In the genomic region with DNA sequence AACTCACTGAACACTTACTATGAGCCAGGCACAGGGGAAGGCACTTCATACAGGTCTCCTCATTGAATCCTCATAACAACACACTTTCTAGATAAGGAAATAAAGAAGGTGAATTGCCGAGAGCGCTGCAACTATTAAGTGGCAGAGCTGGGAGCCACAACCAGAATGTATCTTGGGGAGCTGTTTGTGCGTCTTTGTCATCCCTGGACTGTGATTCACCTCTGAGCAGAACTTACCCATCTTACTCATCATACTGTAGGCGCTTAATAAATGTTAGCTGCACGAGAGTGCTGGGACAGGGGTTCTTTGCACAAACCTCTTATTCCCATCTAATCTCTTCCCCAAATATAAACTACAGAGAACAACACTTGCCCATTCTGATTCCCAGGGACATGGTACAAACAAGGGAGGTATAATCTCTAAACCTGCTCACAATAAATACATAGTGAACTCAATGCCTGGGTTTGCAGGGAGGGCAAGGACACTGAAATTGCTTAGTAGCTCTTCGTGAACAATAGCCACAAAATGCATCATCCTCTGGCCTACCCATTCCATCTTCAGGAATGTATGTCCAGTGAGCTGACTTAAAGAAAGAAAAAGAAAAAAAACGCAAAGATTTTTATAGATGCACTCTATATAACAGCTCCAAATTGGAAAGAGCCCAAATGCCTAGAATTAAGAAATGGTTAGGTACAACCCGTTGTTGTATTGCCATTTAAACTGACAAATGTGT, we compare ENCODE assay signal across 16 cellular contexts. TPM values are rescaled to one million over a fixed set of nuclear protein-coding genes. Genes with fewer than 3 reads are reported as not detected.
DNase-seq lines count a peak whose midpoint lies in the region; ATAC-seq, FAIRE-seq and TF ChIP-seq lines count a peak whose summit lies in the region.
"Had no signal": no experiment of that assay in that cellular context is flagged by ENCODE, and none has a peak within 500 bp of the region (broad histone marks: within the 10 kb centered on the region; RNA-seq: fewer than 3 reads in every experiment).

No MANE protein-coding gene starts in this region.

- no peaks in the 10 kb centered on the region for H3K9me3 Mint-ChIP-seq in activated CD4-positive, alpha-beta memory T cell treated with anti-CD3 and anti-CD28 coated beads, Interleukin-2, amount 10 ng/mL, durations not matched to agents 7 days and 5 days

- TF ChIP-seq RAD21 in A549 (conservative IDR thresholded peaks at IDR 0.05 in 1 of 2, IDR thresholded peaks at IDR 0.05 in 1 of 2) (no peak), HepG2 (CRISPR knock-in tag; IDR thresholded peaks at IDR 0.05) (no peak)

- no peak for TF ChIP-seq EP300 in A549 (IDR thresholded peaks at IDR 0.05)
- TF ChIP-seq EP300 in HepG2 (IDR thresholded peaks at IDR 0.05; ENCODE audit: low read depth in 2 of 2, low read length in 2 of 2), result no peak
- no peak for TF ChIP-seq EP300 in HepG2 (CRISPR knock-in tag; IDR thresholded peaks at IDR 0.05; ENCODE audit: borderline replicate concordance)

- H3K4me3 ChIP-seq in A549 (no peak overlapping the region), DND-41 (ENCODE audit: low read depth in 1 of 2, low read length in 2 of 2) (no peak overlapping the region), HepG2 (replicated peaks in 1 of 3; ENCODE audit: insufficient read depth in 1 of 3, low read depth in 2 of 3, low read length in 3 of 3) (no peak overlapping the region)
- H3K4me3 ChIP-seq: Peyer's patch, upper lobe of right lung had no signal

- H3K27me3 ChIP-seq in DND-41 (ENCODE audit: insufficient read depth, low read length, poor library complexity), result no peaks in the 10 kb centered on the region
- no peaks in the 10 kb centered on the region for H3K27me3 ChIP-seq in foreskin keratinocyte
- H3K27me3 ChIP-seq in HepG2 (ENCODE audit: control insufficient read depth in 1 of 2, insufficient read depth in 2 of 2, low read length in 2 of 2), result no peaks in the 10 kb centered on the region
- H3K27me3 ChIP-seq: Peyer's patch, upper lobe of right lung had no signal

- H3K36me3 ChIP-seq in DND-41 (ENCODE audit: insufficient read depth, low read length), result peaks cover 37% of the 10 kb centered on the region
- peaks cover 8 to 12% of the 10 kb centered on the region in 2 experiments for H3K36me3 ChIP-seq in HepG2 (replicated peaks in 1 of 2; ENCODE audit: control insufficient read depth in 1 of 2, insufficient read depth in 2 of 2, low read length in 2 of 2)
- H3K36me3 ChIP-seq: WERI-Rb-1 had no signal

- H3K4me1 ChIP-seq in A549 (peaks cover 62% of the 10 kb centered on the region), DND-41 (ENCODE audit: insufficient read depth, low read length) (peaks cover 54% of the 10 kb centered on the region), foreskin keratinocyte (peaks cover 9% of the 10 kb centered on the region), HepG2 (ENCODE audit: insufficient read depth, low read length) (peaks cover 29% of the 10 kb centered on the region)

- no peak for FAIRE-seq in A549 (lab: Jason Lieb, UNC)
- FAIRE-seq in HepG2 (lab: Jason Lieb, UNC), result no peak
- FAIRE-seq: GM19239 had no signal

- H2AFZ ChIP-seq in DND-41 (ENCODE audit: low read depth, low read length), result no peak overlapping the region
- H2AFZ ChIP-seq in HepG2 (ENCODE audit: low read length), result no peak overlapping the region

- H4K20me1 ChIP-seq in DND-41 (ENCODE audit: insufficient read depth, low read length) (peaks cover 12% of the 10 kb centered on the region), HepG2 (ENCODE audit: insufficient read depth, low read length) (peaks cover 37% of the 10 kb centered on the region; the same call in 1 of the 2 replicates)

- DNase-seq in A549 (ENCODE audit: low read depth in 1 of 2, low spot score in 1 of 2), result no peak
- no peak for DNase-seq in DND-41
- DNase-seq in activated CD4-positive, alpha-beta memory T cell treated with anti-CD3 and anti-CD28 coated beads, Interleukin-2, amount 10 ng/mL, durations not matched to agents 7 days and 5 days, result peak; percentile 46
- DNase-seq in foreskin keratinocyte, result no peak
- DNase-seq in NCI-H146 (lab: John Stamatoyannopoulos, UW), result no peak
- no peak for DNase-seq in HepG2 (ENCODE audit: low spot score)
- DNase-seq in D341Med (ENCODE audit: low spot score), result no peak
- no peak for DNase-seq in DMS53 (lab: John Stamatoyannopoulos, UW)
- DNase-seq: COR-L47, Karpas-422, NCI-H226, Peyer's patch, upper lobe of right lung, WERI-Rb-1 had no signal

- no peaks in the 10 kb centered on the region for H3K9me3 ChIP-seq in A549
- H3K9me3 ChIP-seq in DND-41 (ENCODE audit: insufficient read depth, low read length, severe bottlenecking), result no peaks in the 10 kb centered on the region
- no peaks in the 10 kb centered on the region for H3K9me3 ChIP-seq in HepG2 (ENCODE audit: low read length)
- H3K9me3 ChIP-seq: Peyer's patch, upper lobe of right lung had no signal

- BruUV-seq in HepG2 (replicated peaks; lab: Mats Ljungman, UMichigan), result no TSS peak

- H3K27ac ChIP-seq in A549 (no peak overlapping the region), DND-41 (ENCODE audit: low read length) (peak overlapping the region; percentile 99; the same call in 1 of the 2 replicates), foreskin keratinocyte (no peak overlapping the region), HepG2 (ENCODE audit: extremely low read length, insufficient read depth, low read length) (no peak overlapping the region)
- H3K27ac ChIP-seq: upper lobe of right lung, WERI-Rb-1 had no signal

- intact Hi-C loops in HepG2 (cut with micrococcal nuclease; ENCODE audit: unreplicated experiment), result no loop called here

- H3K4me2 ChIP-seq in A549 (0 out of 3 replicates have a peak overlapping the region, but pooled peaks have one; percentile 15), DND-41 (ENCODE audit: insufficient read depth, low read length) (no peak overlapping the region), HepG2 (ENCODE audit: low read depth, low read length) (no peak overlapping the region)

- POLR2A ChIA-PET in A549 (lab: Yijun Ruan, JAX) (interaction anchor here (0.6 to 1.1 kb wide), 2 partner anchors 11 to 104 kb away, joined by 3 read pairs; no protein-coding TSS in a partner anchor), HepG2 (lab: Yijun Ruan, JAX) (interaction anchor here (0.9 kb wide), 1 partner anchor 43 kb away, joined by 3 read pairs; a partner anchor contains a TSS)
- POLR2A ChIA-PET in activated CD4-positive, alpha-beta memory T cell treated with anti-CD3 and anti-CD28 coated beads, Interleukin-2, amount 10 ng/mL, durations not matched to agents 7 days and 5 days (lab: Charles Lee), result interaction anchor here (0.6 to 5.3 kb wide), 12 partner anchors 8 to 489 kb away, joined by 3 to 57 read pairs (median 10); a partner anchor contains a TSS

- CTCF ChIA-PET in A549 (lab: Yijun Ruan, JAX) (interaction anchor here (0.9 to 14.7 kb wide), 5 partner anchors 78 to 172 kb away, joined by 3 to 482 read pairs (median 4); no protein-coding TSS in a partner anchor), HepG2 (lab: Yijun Ruan, JAX; ENCODE audit: low intra/inter-chr PET ratio, low total read pairs) (no interaction called here)
- CTCF ChIA-PET in activated CD4-positive, alpha-beta memory T cell treated with anti-CD3 and anti-CD28 coated beads, Interleukin-2, amount 10 ng/mL, durations not matched to agents 7 days and 5 days (lab: Charles Lee), result interaction anchor here (0.6 to 12.3 kb wide), 15 partner anchors 9 to 410 kb away, joined by 3 to 140 read pairs (median 4); a partner anchor contains a TSS

- H3K27me3 Mint-ChIP-seq in activated CD4-positive, alpha-beta memory T cell treated with anti-CD3 and anti-CD28 coated beads, Interleukin-2, amount 10 ng/mL, durations not matched to agents 7 days and 5 days, result no peaks in the 10 kb centered on the region
- H3K27me3 Mint-ChIP-seq: progenitor cell of endocrine pancreas had no signal

- H3K36me3 Mint-ChIP-seq in activated CD4-positive, alpha-beta memory T cell treated with anti-CD3 and anti-CD28 coated beads, Interleukin-2, amount 10 ng/mL, durations not matched to agents 7 days and 5 days (ENCODE audit: low read depth), result peaks cover 33% of the 10 kb centered on the region

- WGBS in A549 (ENCODE audit: missing lambda C conversion rate), result 69% methylated on average over 8 of the region's 8 CpGs
- 98% methylated on average over 8 of the region's 8 CpGs for WGBS in HepG2 (ENCODE audit: low lambda C conversion rate)

- H3K9ac ChIP-seq in DND-41 (ENCODE audit: low read depth, low read length), result no peak overlapping the region
- no peak overlapping the region for H3K9ac ChIP-seq in HepG2 (ENCODE audit: insufficient read depth, low read depth, low read length)

- ATAC-seq in A549 (no peak), DND-41 (ENCODE audit: insufficient read depth, low read depth) (no peak), foreskin keratinocyte (peak; percentile 34), HepG2 (no peak)
- ATAC-seq: upper lobe of right lung had no signal

- TF ChIP-seq CTCF in A549 (IDR thresholded peaks at IDR 0.05) (no peak), DND-41 (IDR thresholded peaks at IDR 0.05; ENCODE audit: borderline replicate concordance, extremely low read depth, low read length, poor library complexity, severe bottlenecking) (no peak), foreskin keratinocyte (conservative IDR thresholded peaks at IDR 0.05) (no peak), HepG2 (CRISPR knock-in tag; IDR thresholded peaks at IDR 0.05) (no peak)

- in situ Hi-C loops in HepG2 (cut with HindIII; ENCODE audit: extremely low pct_ligation_motif_present, low pct_unique_long_range_greater_than_20kb), result no loop called here

- H3K4me1 Mint-ChIP-seq in activated CD4-positive, alpha-beta memory T cell treated with anti-CD3 and anti-CD28 coated beads, Interleukin-2, amount 10 ng/mL, durations not matched to agents 7 days and 5 days, result peaks cover 72% of the 10 kb centered on the region

- H3K27ac Mint-ChIP-seq in activated CD4-positive, alpha-beta memory T cell treated with anti-CD3 and anti-CD28 coated beads, Interleukin-2, amount 10 ng/mL, durations not matched to agents 7 days and 5 days, result peak overlapping the region; percentile 100
- H3K27ac Mint-ChIP-seq: progenitor cell of endocrine pancreas had no signal

- TF ChIP-seq POLR2A in A549 (IDR thresholded peaks at IDR 0.05; ENCODE audit: low read length) (no peak), HepG2 (IDR thresholded peaks at IDR 0.05; ENCODE audit: insufficient read depth in 1 of 2, low read depth in 2 of 2, low read length in 2 of 2) (no peak)

- H3K4me3 Mint-ChIP-seq in activated CD4-positive, alpha-beta memory T cell treated with anti-CD3 and anti-CD28 coated beads, Interleukin-2, amount 10 ng/mL, durations not matched to agents 7 days and 5 days, result peak overlapping the region; percentile 98

- H3K79me2 ChIP-seq in DND-41 (ENCODE audit: insufficient read depth, low read length) (peaks cover 86% of the 10 kb centered on the region), HepG2 (ENCODE audit: insufficient read depth, low read length) (peaks cover 16% of the 10 kb centered on the region)

RNA-seq across cellular contexts. Expression of a gene that starts 43.0 kb away (rescaled TPM):
- 12.3 and 26.3 TPM in 2 replicates for polyA plus RNA-seq in A549 (2011; rRNA removed)
- 8.3 and 9.9 TPM in 2 replicates for polyA plus RNA-seq in A549 (2012; cell fraction: cytosol; rRNA removed)
- 37.5 and 46.4 TPM in 2 replicates for polyA plus RNA-seq in A549 (2012; cell fraction: nucleus; rRNA removed)
- polyA plus RNA-seq in A549 (2017; fragmentation: RNase III; extraction: RNeasy Plus Mini Kit Qiagen cat#74134 plus additional on column Dnase treatment), result 22.4 to 29.7 TPM (median 28.4 TPM) in 3 replicates
- 47.9 and 52.2 TPM in 2 replicates for polyA minus RNA-seq in A549 (2011; rRNA and poly(A)+ RNA removed)
- 100 to 1,000 TPM in 1 of 2 experiments, 10 to 100 TPM in 1; 92.6 to 100 TPM for total RNA-seq in activated CD4-positive, alpha-beta memory T cell treated with anti-CD3 and anti-CD28 coated beads, Interleukin-2, amount 10 ng/mL, durations not matched to agents 7 days and 5 days
- total RNA-seq in foreskin keratinocyte, result 56.2 and 67.4 TPM in 2 replicates
- polyA plus RNA-seq in foreskin keratinocyte, result 43.6 and 47.5 TPM in 2 replicates
- total RNA-seq in HepG2 (2016; rRNA removed; fragmentation: Illumina TruSeq; extraction: Trizol), result 21.2 and 24.8 TPM in 2 replicates
- total RNA-seq in HepG2 (2016; cell fraction: cytosol; rRNA removed; fragmentation: Illumina TruSeq; extraction: Trizol; ENCODE audit: low read depth), result 4.9 and 7.5 TPM in 2 replicates
- total RNA-seq in HepG2 (2016; cell fraction: insoluble cytoplasmic fraction; rRNA removed; fragmentation: Illumina TruSeq; extraction: Trizol), result 16.3 and 25.6 TPM in 2 replicates
- total RNA-seq in HepG2 (2016; cell fraction: membrane; rRNA removed; fragmentation: Illumina TruSeq; extraction: Trizol), result 5.8 and 6.0 TPM in 2 replicates
- 24.8 and 30.3 TPM in 2 replicates for total RNA-seq in HepG2 (2016; cell fraction: nucleus; rRNA removed; fragmentation: Illumina TruSeq; extraction: Trizol)
- 16.8 and 23.2 TPM in 2 replicates for polyA plus RNA-seq in HepG2 (2011; rRNA removed)
- 8.3 and 9.6 TPM in 2 replicates for polyA plus RNA-seq in HepG2 (2011; cell fraction: cytosol; rRNA removed)
- polyA plus RNA-seq in HepG2 (2011; cell fraction: nucleus; rRNA removed), result 155 and 159 TPM in 2 replicates
- polyA plus RNA-seq in HepG2 (2012), result 42.0 and 44.5 TPM in 2 replicates
- 0.96 and 1.4 TPM in 2 replicates for polyA plus RNA-seq in HepG2 (2016; cell fraction: cytosol; fragmentation: Illumina TruSeq; extraction: Trizol; ENCODE audit: low read depth)
- polyA plus RNA-seq in HepG2 (2016; cell fraction: insoluble cytoplasmic fraction; fragmentation: Illumina TruSeq; extraction: Trizol; ENCODE audit: low read depth), result 16.0 and 20.4 TPM in 2 replicates
- polyA plus RNA-seq in HepG2 (2016; cell fraction: membrane; fragmentation: Illumina TruSeq; extraction: Trizol; ENCODE audit: low read depth), result 2.4 and 3.0 TPM in 2 replicates
- 72.8 and 77.7 TPM in 2 replicates for polyA plus RNA-seq in HepG2 (2016; cell fraction: nucleus; fragmentation: Illumina TruSeq; extraction: Trizol; ENCODE audit: insufficient read depth, low read depth)
- 39.4 and 67.1 TPM in 2 replicates for polyA minus RNA-seq in HepG2 (2011; rRNA and poly(A)+ RNA removed; ENCODE audit: low replicate concordance)
- polyA minus RNA-seq in HepG2 (2011; cell fraction: cytosol; rRNA and poly(A)+ RNA removed), result 13.7 and 17.4 TPM in 2 replicates
- polyA minus RNA-seq in HepG2 (2011; cell fraction: nucleus; rRNA and poly(A)+ RNA removed), result 65.8 and 83.4 TPM in 2 replicates
